ENCODE assay signal across 8 cellular contexts in the genomic region with DNA sequence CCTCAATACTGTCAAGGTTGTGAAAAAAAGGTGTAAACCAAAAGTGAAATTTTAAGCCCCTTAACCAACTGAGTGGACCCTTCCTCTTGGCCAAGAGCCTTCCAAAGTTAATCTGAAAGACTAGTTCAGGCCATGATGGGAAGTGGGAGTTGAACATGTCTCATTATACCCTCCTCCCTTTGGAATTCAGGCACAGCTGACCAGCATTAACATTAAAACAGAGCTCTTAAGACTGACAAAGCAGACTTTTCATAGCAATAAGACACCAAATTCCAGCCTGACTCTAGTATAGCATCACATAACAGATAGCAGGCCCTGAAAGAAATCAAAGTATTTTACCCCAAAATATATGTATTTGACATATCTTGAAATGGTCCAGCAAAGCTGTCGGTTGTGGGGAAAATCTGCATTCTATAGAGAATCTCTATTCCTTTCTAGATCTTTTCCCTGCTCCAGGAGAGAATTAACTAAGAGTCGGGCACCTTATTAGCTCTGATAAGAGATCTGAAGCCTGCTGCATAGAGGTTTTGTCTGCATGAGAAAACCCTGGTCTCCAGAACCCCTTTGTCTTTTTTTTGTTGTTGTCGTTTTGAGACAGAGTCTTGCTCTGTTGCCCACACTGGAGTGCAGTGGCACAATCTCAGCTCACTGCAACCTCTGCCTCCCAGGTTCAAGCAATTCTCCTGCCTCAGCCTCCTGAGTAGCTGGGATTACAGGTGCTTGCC. TPM values are rescaled to one million over a fixed set of nuclear protein-coding genes. Genes with fewer than 3 reads are reported as not detected.
"Had no signal": no experiment of that assay in that cellular context is flagged by ENCODE, and none has a peak within 500 bp of the region (broad histone marks: within the 10 kb centered on the region; RNA-seq: fewer than 3 reads in every experiment).

No MANE protein-coding gene starts in this region.

RNA-seq across cellular contexts. Expression of a gene that starts 43.2 kb away (rescaled TPM):
- total RNA-seq: M059J, OCI-LY7, PC-9, Right ventricle myocardium inferior, RPMI7951, SJCRH30, SK-MEL-5, T-cell had no signal
